ENCODE assay signal across 26 cellular contexts in the genomic region with DNA sequence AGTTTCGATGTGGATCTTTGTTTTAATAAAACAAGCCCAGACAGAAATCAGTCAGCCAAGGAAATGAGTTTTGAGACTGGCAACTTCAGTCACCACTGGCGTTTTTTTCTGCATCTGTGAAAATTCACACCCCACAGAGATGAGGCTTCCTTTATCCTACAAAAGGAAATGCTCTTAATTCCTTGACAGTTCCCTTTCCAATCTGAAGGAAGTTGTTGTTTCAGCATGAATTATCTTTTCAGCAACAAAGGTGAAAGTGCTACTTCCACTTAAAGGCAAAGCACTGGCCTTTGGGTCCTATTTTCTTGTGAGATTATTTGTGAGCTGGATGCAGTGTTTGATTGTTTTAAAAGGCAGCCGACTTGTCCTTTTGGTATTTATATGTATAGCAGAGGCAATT.
"Had no signal": no experiment of that assay in that cellular context is flagged by ENCODE, and none has a peak within 500 bp of the region (broad histone marks: within the 10 kb centered on the region; RNA-seq: fewer than 3 reads in every experiment).

No MANE protein-coding gene starts in this region.

- ATAC-seq: activated CD4-positive, CD25-positive, alpha-beta regulatory T cell treated with anti-CD3 and anti-CD28 coated beads, Interleukin-2, amount 50 U/mL, for 24 hours; foreskin keratinocyte; heart left ventricle; left lobe of liver; lower lobe of right lung; mucosa of descending colon had no signal

- H3K27ac ChIP-seq: ascending aorta, brain microvascular endothelial cell, esophagus muscularis mucosa, foreskin keratinocyte, heart left ventricle, lower lobe of right lung, right atrium auricular region, tibial nerve, VCaP had no signal

- H3K4me1 ChIP-seq: ascending aorta, esophagus muscularis mucosa, foreskin keratinocyte, heart left ventricle, lower lobe of right lung, right atrium auricular region, tibial nerve had no signal

- H3K36me3 ChIP-seq: ascending aorta, brain microvascular endothelial cell, esophagus muscularis mucosa, heart left ventricle, lower lobe of right lung, right atrium auricular region, tibial nerve had no signal

- H3K4me1 Mint-ChIP-seq: activated CD4-positive, alpha-beta memory T cell treated with anti-CD3 and anti-CD28 coated beads, Interleukin-2, amount 10 ng/mL, durations not matched to agents 7 days and 5 days; activated naive CD4-positive, alpha-beta T cell treated with anti-CD3 and anti-CD28 coated beads, Interleukin-2, amount 10 ng/mL, durations not matched to agents 7 days and 5 days; activated naive CD8-positive, alpha-beta T cell treated with anti-CD3 and anti-CD28 coated beads, Interleukin-2, amount 10 ng/mL, durations not matched to agents 7 days and 5 days had no signal

- H3K4me3 ChIP-seq: ascending aorta, esophagus muscularis mucosa, heart left ventricle, lower lobe of right lung, mucosa of descending colon, right atrium auricular region, tibial nerve had no signal

- H3K27me3 Mint-ChIP-seq: activated CD4-positive, alpha-beta memory T cell treated with anti-CD3 and anti-CD28 coated beads, Interleukin-2, amount 10 ng/mL, durations not matched to agents 7 days and 5 days; activated naive CD4-positive, alpha-beta T cell treated with anti-CD3 and anti-CD28 coated beads, Interleukin-2, amount 10 ng/mL, durations not matched to agents 7 days and 5 days; activated naive CD8-positive, alpha-beta T cell treated with anti-CD3 and anti-CD28 coated beads, Interleukin-2, amount 10 ng/mL, durations not matched to agents 7 days and 5 days; activated T-cell treated with anti-CD3 and anti-CD28 coated beads, Interleukin-2, amount 50 U/mL, for 24 hours had no signal

- H3K9me3 ChIP-seq: ascending aorta, esophagus muscularis mucosa, heart left ventricle, lower lobe of right lung, right atrium auricular region, tibial nerve had no signal

- H3K27ac Mint-ChIP-seq: activated CD4-positive, alpha-beta memory T cell treated with anti-CD3 and anti-CD28 coated beads, Interleukin-2, amount 10 ng/mL, durations not matched to agents 7 days and 5 days; activated naive CD4-positive, alpha-beta T cell treated with anti-CD3 and anti-CD28 coated beads, Interleukin-2, amount 10 ng/mL, durations not matched to agents 7 days and 5 days; activated naive CD8-positive, alpha-beta T cell treated with anti-CD3 and anti-CD28 coated beads, Interleukin-2, amount 10 ng/mL, durations not matched to agents 7 days and 5 days; activated T-cell treated with anti-CD3 and anti-CD28 coated beads, Interleukin-2, amount 50 U/mL, for 24 hours; T-helper 1 cell treated with Interleukin-12 subunit alpha and Interleukin-12 subunit beta and Interleukin-4 antibody, amounts not matched to agents 30 μg/mL and 1 μg/mL, for 36 hours had no signal

- DNase-seq: activated CD4-positive, alpha-beta memory T cell treated with anti-CD3 and anti-CD28 coated beads, Interleukin-2, amount 10 ng/mL, durations not matched to agents 7 days and 5 days; activated CD4-positive, alpha-beta T cell treated with anti-CD3 and anti-CD28 coated beads for 48 hours; activated CD8-positive, alpha-beta memory T cell treated with anti-CD3 and anti-CD28 coated beads, Interleukin-2, amount 50 U/mL, for 48 hours; activated gamma-delta T cell; activated naive CD4-positive, alpha-beta T cell treated with anti-CD3 and anti-CD28 coated beads, Interleukin-2, amount 10 ng/mL, durations not matched to agents 7 days and 5 days; activated naive CD8-positive, alpha-beta T cell treated with anti-CD3 and anti-CD28 coated beads, Interleukin-2, amount 10 ng/mL, durations not matched to agents 7 days and 5 days; activated T-cell treated with anti-CD3 and anti-CD28 coated beads, Interleukin-2, amount 50 U/mL, for 24 hours; brain microvascular endothelial cell; foreskin keratinocyte; heart left ventricle; lower lobe of right lung; mesenchymal stem cell; mucosa of descending colon; occipital lobe; stimulated activated naive CD4-positive, alpha-beta T cell treated with Interleukin-2 at 50 U/mL for 16 hours; SW 1271; T-helper 9 cell had no signal

- H3K36me3 Mint-ChIP-seq: activated naive CD4-positive, alpha-beta T cell treated with anti-CD3 and anti-CD28 coated beads, Interleukin-2, amount 10 ng/mL, durations not matched to agents 7 days and 5 days; activated naive CD8-positive, alpha-beta T cell treated with anti-CD3 and anti-CD28 coated beads, Interleukin-2, amount 10 ng/mL, durations not matched to agents 7 days and 5 days had no signal

- H3K4me3 Mint-ChIP-seq: activated CD4-positive, alpha-beta memory T cell treated with anti-CD3 and anti-CD28 coated beads, Interleukin-2, amount 10 ng/mL, durations not matched to agents 7 days and 5 days; activated naive CD4-positive, alpha-beta T cell treated with anti-CD3 and anti-CD28 coated beads, Interleukin-2, amount 10 ng/mL, durations not matched to agents 7 days and 5 days; activated naive CD8-positive, alpha-beta T cell treated with anti-CD3 and anti-CD28 coated beads, Interleukin-2, amount 10 ng/mL, durations not matched to agents 7 days and 5 days; activated T-cell treated with anti-CD3 and anti-CD28 coated beads, Interleukin-2, amount 50 U/mL, for 24 hours; nephron; T-helper 1 cell treated with Interleukin-12 subunit alpha and Interleukin-12 subunit beta and Interleukin-4 antibody, amounts not matched to agents 30 μg/mL and 1 μg/mL, for 36 hours had no signal

- H3K27me3 ChIP-seq: ascending aorta, brain microvascular endothelial cell, esophagus muscularis mucosa, foreskin keratinocyte, heart left ventricle, right atrium auricular region, tibial nerve had no signal
